In the genomic region with DNA sequence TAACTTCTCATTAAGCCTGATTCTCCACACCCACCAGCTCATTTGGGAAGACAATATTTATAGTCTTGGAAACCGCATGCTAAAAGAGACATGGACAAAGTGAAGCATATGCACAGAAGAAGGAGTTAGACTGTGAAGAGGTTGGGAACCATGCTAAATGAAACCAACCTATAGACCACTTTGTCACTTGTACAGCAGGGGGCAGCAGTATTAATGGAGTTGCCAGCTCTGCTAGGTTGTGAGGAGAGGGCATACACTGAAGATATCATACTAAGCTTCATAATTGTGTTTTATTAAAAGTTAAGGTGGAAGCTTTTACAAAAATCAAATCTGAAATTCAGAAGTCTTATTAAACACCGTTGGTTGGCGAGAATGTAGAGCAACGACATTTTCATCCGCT, we compare ENCODE assay signal across 7 cellular contexts. TPM values are rescaled to one million over a fixed set of nuclear protein-coding genes. Genes with fewer than 3 reads are reported as not detected.
DNase-seq lines count a peak whose midpoint lies in the region; ATAC-seq and TF ChIP-seq lines count a peak whose summit lies in the region.

No MANE protein-coding gene starts in this region.

- POLR2A ChIA-PET in HCT116 (lab: Charles Lee): no interaction called here

- no peak overlapping the region for H3K4me2 ChIP-seq in HCT116 (ENCODE audit: low read length)

- intact Hi-C loops in HCT116 (cut with micrococcal nuclease): loop anchor here (5.0 kb wide), 3 partner anchors 270 to 675 kb away; no protein-coding TSS in a partner anchor
- intact Hi-C loops in dorsolateral prefrontal cortex (cut with DNase I): no loop called here

- H3K27ac Mint-ChIP-seq in progenitor cell of endocrine pancreas: no peak overlapping the region

- H3K36me3 Mint-ChIP-seq in progenitor cell of endocrine pancreas (ENCODE audit: insufficient read depth): no peaks in the 10 kb centered on the region

- TF ChIP-seq RAD21 in HCT116 (IDR thresholded peaks at IDR 0.05; ENCODE audit: low read depth): peak; percentile 50

- no peaks in the 10 kb centered on the region for H3K27me3 Mint-ChIP-seq in progenitor cell of endocrine pancreas

- no peaks in the 10 kb centered on the region for H3K79me2 ChIP-seq in HCT116 (ENCODE audit: insufficient read depth, low read length)

- ATAC-seq in HCT116: peak; percentile 84

- H3K27ac ChIP-seq in HCT116 (ENCODE audit: low read depth, low read length) (no peak overlapping the region), dorsolateral prefrontal cortex (no peak overlapping the region), coronary artery (no peak overlapping the region)

- H3K9me3 Mint-ChIP-seq in progenitor cell of endocrine pancreas (ENCODE audit: low read depth): peaks cover 15% of the 10 kb centered on the region

- H3K4me1 Mint-ChIP-seq in progenitor cell of endocrine pancreas (ENCODE audit: low read depth): no peaks in the 10 kb centered on the region

- H2AFZ ChIP-seq in HCT116 (ENCODE audit: low read depth, low read length, poor library complexity, severe bottlenecking): no peak overlapping the region

- no peak overlapping the region for H3K4me3 Mint-ChIP-seq in progenitor cell of endocrine pancreas (ENCODE audit: low read depth)

- no peaks in the 10 kb centered on the region; the same call in 1 of the 2 replicates for H4K20me1 ChIP-seq in HCT116 (ENCODE audit: insufficient read depth)

- CTCF ChIA-PET in HCT116 (lab: Charles Lee): interaction anchor here (0.8 to 3.5 kb wide), 4 partner anchors 11 to 268 kb away, joined by 3 to 16 read pairs (median 5); no protein-coding TSS in a partner anchor

- no peak for TF ChIP-seq POLR2A in HCT116 (IDR thresholded peaks at IDR 0.05; ENCODE audit: borderline replicate concordance, extremely low read depth, insufficient read depth, insufficient read length)

- H3K9me3 ChIP-seq in HCT116 (ENCODE audit: control insufficient read depth in 1 of 2, insufficient read depth in 1 of 2, low read depth in 1 of 2, low read length in 2 of 2): no peaks in the 10 kb centered on the region

- H3K36me3 ChIP-seq in HCT116 (ENCODE audit: control insufficient read depth in 1 of 2, insufficient read depth in 2 of 2, low read length in 2 of 2): no peaks in the 10 kb centered on the region

- H3K4me3 ChIP-seq in HCT116 (replicated peaks in 1 of 2; ENCODE audit: low read depth in 1 of 2, low read length in 2 of 2): no peak overlapping the region
- H3K4me3 ChIP-seq in dorsolateral prefrontal cortex: no peak overlapping the region
- H3K4me3 ChIP-seq in coronary artery: no peak overlapping the region

- RAD21 ChIA-PET in HCT116 (lab: Charles Lee; ENCODE audit: low non-redundant PET in 1 of 2, low total read pairs in 2 of 2, uncharacterized antibody in 2 of 2, unreplicated experiment in 2 of 2): no interaction called here

- no TSS peak for BruUV-seq in HCT116 (replicated peaks; lab: Mats Ljungman, UMichigan)

- no peaks in the 10 kb centered on the region for H3K9me2 ChIP-seq in HCT116 (ENCODE audit: insufficient read depth)

- H3K9ac ChIP-seq in HCT116 (ENCODE audit: low read length): no peak overlapping the region

- no peaks in the 10 kb centered on the region for H3K4me1 ChIP-seq in HCT116 (ENCODE audit: control insufficient read depth in 1 of 2, insufficient read depth in 2 of 2, low read length in 2 of 2)

- TF ChIP-seq CTCF in GM12873 (IDR thresholded peaks at IDR 0.05; ENCODE audit: insufficient read depth, low read depth, low read length, missing control alignments): peak; percentile 57
- TF ChIP-seq CTCF in HCT116 (IDR thresholded peaks at IDR 0.05 in 2 of 3, conservative IDR thresholded peaks at IDR 0.05 in 1 of 3; ENCODE audit: borderline replicate concordance in 1 of 3, insufficient read depth in 1 of 3, low read depth in 2 of 3, low read length in 2 of 3): peak; percentile 23 to 67 (median 60); a peak in 5 of 6 replicates
- TF ChIP-seq CTCF in dorsolateral prefrontal cortex (IDR thresholded peaks at IDR 0.05 in 54 of 56, conservative IDR thresholded peaks at IDR 0.05 in 2 of 56; ENCODE audit: low read depth in 1 of 56, partially characterized antibody in 56 of 56): peak in 39 of 56 donors; percentile 11 to 52 (median 33)
- TF ChIP-seq CTCF in progenitor cell of endocrine pancreas (IDR thresholded peaks at IDR 0.05; ENCODE audit: unreplicated experiment): peak; percentile 56
- no peak for TF ChIP-seq CTCF in coronary artery (IDR thresholded peaks at IDR 0.05)

- DNase-seq in HCT116 (ENCODE audit: low read depth, low spot score): peak; percentile 27
- DNase-seq in NCI-H226: peak; percentile 6
- no peak for DNase-seq in dorsolateral prefrontal cortex
- no peak for DNase-seq in progenitor cell of endocrine pancreas (ENCODE audit: low spot score, unreplicated experiment)
- no peak for DNase-seq in coronary artery (ENCODE audit: low spot score)
- no peak for DNase-seq in NCI-H774 (lab: John Stamatoyannopoulos, UW)

- no peaks in the 10 kb centered on the region for H3K27me3 ChIP-seq in HCT116 (ENCODE audit: insufficient read depth, low read length)
- no peaks in the 10 kb centered on the region for H3K27me3 ChIP-seq in dorsolateral prefrontal cortex

TF ChIP-seq in HCT116, 20 proteins besides CTCF, POLR2A, EP300 and RAD21:
- TF ChIP-seq TCF7L2 (IDR thresholded peaks at IDR 0.05; ENCODE audit: borderline replicate concordance, extremely low read depth, insufficient read depth, insufficient read length) (no peak), EZH2 (IDR thresholded peaks at IDR 0.05) (no peak), ZFX (IDR thresholded peaks at IDR 0.05) (no peak)

RNA-seq across cellular contexts. Expression of a gene that starts 38.3 kb away (rescaled TPM):
- total RNA-seq in HCT116 (2021; ENCODE audit: unreplicated experiment): not detected
- not detected in 2 replicates for polyA plus RNA-seq in HCT116 (2012)
- 10 to 100 TPM; 15.8 to 46.7 (median 29.0) TPM for total RNA-seq in dorsolateral prefrontal cortex
- total RNA-seq in progenitor cell of endocrine pancreas: 0.96 and 1.8 TPM in 2 replicates

Comparison
In these comparisons a context has a peak if more than half of its experiments do, and no peak if none do; other contexts are left out.
1. DNase-seq: peak in HCT116 (single experiment) and NCI-H226 (single experiment); none in dorsolateral prefrontal cortex (0 of 10), progenitor cell of endocrine pancreas (single experiment), coronary artery (single experiment) and NCI-H774 (single experiment).